Comparison of ENCODE assay signal across 27 cellular contexts in the genomic region with DNA sequence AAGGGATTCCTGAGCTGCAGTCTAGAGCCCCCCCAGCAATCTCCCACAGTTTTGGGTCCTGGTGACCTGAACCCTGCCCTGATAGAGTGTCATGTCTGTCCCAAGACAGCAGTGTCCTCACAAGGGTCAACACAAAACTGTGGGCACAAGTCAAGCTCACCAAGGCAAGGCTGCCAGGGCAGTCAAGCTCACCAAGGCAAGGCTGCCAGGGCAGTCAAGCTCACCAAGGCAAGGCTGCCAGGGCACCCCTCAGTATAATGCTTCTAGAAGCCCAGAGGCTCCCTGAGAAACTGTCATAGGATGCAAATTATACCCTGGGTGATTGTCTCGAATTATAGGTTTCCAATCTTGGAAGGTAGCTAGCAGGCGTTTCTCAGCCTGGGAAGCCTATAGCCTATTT.
A peak's percentile ranks its signal among the peaks of the same experiment; 100 is the strongest.
DNase-seq lines count a peak whose midpoint lies in the region; ATAC-seq, FAIRE-seq and TF ChIP-seq lines count a peak whose summit lies in the region.
"Had no signal": no experiment of that assay in that cellular context is flagged by ENCODE, and none has a peak within 500 bp of the region (broad histone marks: within the 10 kb centered on the region; RNA-seq: fewer than 3 reads in every experiment).

No MANE protein-coding gene starts in this region.

- TF ChIP-seq RAD21 in A549 (conservative IDR thresholded peaks at IDR 0.05 in 1 of 2, IDR thresholded peaks at IDR 0.05 in 1 of 2), result no peak

- peaks cover 15% of the 10 kb centered on the region for H3K4me1 Mint-ChIP-seq in astrocyte (ENCODE audit: low read depth, unreplicated experiment)
- peaks cover 67% of the 10 kb centered on the region for H3K4me1 Mint-ChIP-seq in activated CD4-positive, alpha-beta memory T cell treated with anti-CD3 and anti-CD28 coated beads, Interleukin-2, amount 10 ng/mL, durations not matched to agents 7 days and 5 days

- peak overlapping the region; percentile 73 for H3K27ac Mint-ChIP-seq in astrocyte (ENCODE audit: unreplicated experiment)
- H3K27ac Mint-ChIP-seq in activated CD4-positive, alpha-beta memory T cell treated with anti-CD3 and anti-CD28 coated beads, Interleukin-2, amount 10 ng/mL, durations not matched to agents 7 days and 5 days, result no peak overlapping the region
- H3K27ac Mint-ChIP-seq: GM23338, H9 had no signal

- POLR2A ChIA-PET in A549 (lab: Yijun Ruan, JAX) (no interaction called here), HEK293 (lab: Yijun Ruan, JAX) (interaction anchor here (0.6 kb wide), 1 partner anchor 1615 kb away, joined by 5 read pairs; no protein-coding TSS in a partner anchor)
- POLR2A ChIA-PET in activated CD4-positive, alpha-beta memory T cell treated with anti-CD3 and anti-CD28 coated beads, Interleukin-2, amount 10 ng/mL, durations not matched to agents 7 days and 5 days (lab: Charles Lee), result interaction anchor here (1.2 kb wide), 1 partner anchor 12 kb away, joined by 3 read pairs; no protein-coding TSS in a partner anchor

- H3K27me3 Mint-ChIP-seq in astrocyte (ENCODE audit: low read depth, unreplicated experiment), result peaks cover 2% of the 10 kb centered on the region
- no peaks in the 10 kb centered on the region for H3K27me3 Mint-ChIP-seq in activated CD4-positive, alpha-beta memory T cell treated with anti-CD3 and anti-CD28 coated beads, Interleukin-2, amount 10 ng/mL, durations not matched to agents 7 days and 5 days

- no peaks in the 10 kb centered on the region for H3K36me3 ChIP-seq in HEK293 (ENCODE audit: control insufficient read depth in 2 of 2, insufficient read depth in 1 of 2, low read length in 2 of 2)
- no peaks in the 10 kb centered on the region for H3K36me3 ChIP-seq in astrocyte (ENCODE audit: insufficient read depth, low read length)
- H3K36me3 ChIP-seq in smooth muscle cell (ENCODE audit: low read depth), result no peaks in the 10 kb centered on the region
- H3K36me3 ChIP-seq: SJCRH30 had no signal

- intact Hi-C loops in posterior cingulate gyrus (cut with DNase I), result no loop called here

- H3K4me2 ChIP-seq in A549, result no peak overlapping the region
- no peak overlapping the region for H3K4me2 ChIP-seq in astrocyte (ENCODE audit: low read length)
- no peak overlapping the region for H3K4me2 ChIP-seq in smooth muscle cell
- H3K4me2 ChIP-seq: GM23338 had no signal

- FAIRE-seq in A549 (lab: Jason Lieb, UNC), result no peak
- no peak for FAIRE-seq in astrocyte (lab: Jason Lieb, UNC)
- FAIRE-seq: GM12892 had no signal

- no peak for DNase-seq in A549 (ENCODE audit: low read depth in 1 of 2, low spot score in 1 of 2)
- DNase-seq in astrocyte (ENCODE audit: low read depth), result no peak
- no peak for DNase-seq in smooth muscle cell (lab: John Stamatoyannopoulos, UW; ENCODE audit: unreplicated experiment)
- DNase-seq in posterior cingulate gyrus, result no peak
- no peak for DNase-seq in DMS153 (lab: John Stamatoyannopoulos, UW)
- no peak for DNase-seq in activated CD4-positive, alpha-beta memory T cell treated with anti-CD3 and anti-CD28 coated beads, Interleukin-2, amount 10 ng/mL, durations not matched to agents 7 days and 5 days
- DNase-seq: 8988T; AML-193; CD8-positive, alpha-beta memory T cell; DMS 273 treated with DMSO at 0.1 percent for 48 hours; DMS79 treated with DMSO at 0.1 percent for 48 hours; H9; HFFc6; KG1; MM.1S; NCI-H2029; NCI-H446; NCI-H524 treated with DMSO at 0.1 percent for 48 hours; NCI-H82; NK-92 treated with Interleukin-12 subunit alpha and Interleukin-12 subunit beta, amount 100 ng/mL, for 24 hours; SJCRH30 had no signal

- H3K79me2 ChIP-seq in astrocyte (ENCODE audit: insufficient read depth, low read length) (no peaks in the 10 kb centered on the region), smooth muscle cell (ENCODE audit: low read depth) (no peaks in the 10 kb centered on the region)

- H3K27me3 ChIP-seq in astrocyte (ENCODE audit: insufficient read depth, low read length) (no peaks in the 10 kb centered on the region), smooth muscle cell (ENCODE audit: low read depth) (no peaks in the 10 kb centered on the region)

- no peaks in the 10 kb centered on the region for H3K9me3 Mint-ChIP-seq in astrocyte (ENCODE audit: unreplicated experiment)
- no peaks in the 10 kb centered on the region for H3K9me3 Mint-ChIP-seq in activated CD4-positive, alpha-beta memory T cell treated with anti-CD3 and anti-CD28 coated beads, Interleukin-2, amount 10 ng/mL, durations not matched to agents 7 days and 5 days
- H3K9me3 Mint-ChIP-seq: CD8-positive, alpha-beta memory T cell; GM23338; H9; HFFc6 had no signal

- H3F3A ChIP-seq in smooth muscle cell (ENCODE audit: low read depth), result peaks cover 17% of the 10 kb centered on the region

- no peak for TF ChIP-seq CTCF in A549 (IDR thresholded peaks at IDR 0.05)
- no peak for TF ChIP-seq CTCF in HEK293 (tag by site-specific recombination; IDR thresholded peaks at IDR 0.05)
- no peak for TF ChIP-seq CTCF in astrocyte (IDR thresholded peaks at IDR 0.05; ENCODE audit: insufficient read depth, low read depth, low read length)
- no peak for TF ChIP-seq CTCF in smooth muscle cell (IDR thresholded peaks at IDR 0.05; ENCODE audit: borderline replicate concordance, insufficient read depth, poor library complexity, severe bottlenecking)

- no peak overlapping the region for H3K4me3 Mint-ChIP-seq in astrocyte (ENCODE audit: unreplicated experiment)
- no peak overlapping the region for H3K4me3 Mint-ChIP-seq in activated CD4-positive, alpha-beta memory T cell treated with anti-CD3 and anti-CD28 coated beads, Interleukin-2, amount 10 ng/mL, durations not matched to agents 7 days and 5 days
- H3K4me3 Mint-ChIP-seq: GM23338, H9, HFFc6 had no signal

- ATAC-seq in A549, result no peak
- ATAC-seq: GM23338, Right ventricle myocardium inferior, SK-N-SH treated with all-trans-retinoic acid at 6 μM for 48 hours had no signal

- H3K36me3 Mint-ChIP-seq in astrocyte (ENCODE audit: low read depth, unreplicated experiment), result peaks cover 13% of the 10 kb centered on the region
- H3K36me3 Mint-ChIP-seq in activated CD4-positive, alpha-beta memory T cell treated with anti-CD3 and anti-CD28 coated beads, Interleukin-2, amount 10 ng/mL, durations not matched to agents 7 days and 5 days (ENCODE audit: low read depth), result peaks cover 82% of the 10 kb centered on the region

- peaks cover 23% of the 10 kb centered on the region for H3K4me1 ChIP-seq in A549
- H3K4me1 ChIP-seq in HEK293 (ENCODE audit: control insufficient read depth, insufficient read depth, low read length), result no peaks in the 10 kb centered on the region
- H3K4me1 ChIP-seq in astrocyte (ENCODE audit: insufficient read depth, low read length), result no peaks in the 10 kb centered on the region
- H3K4me1 ChIP-seq in smooth muscle cell (ENCODE audit: low read depth), result peaks cover 4% of the 10 kb centered on the region
- H3K4me1 ChIP-seq: SJCRH30 had no signal

- H4K20me1 ChIP-seq in astrocyte (ENCODE audit: insufficient read depth, low read length), result no peaks in the 10 kb centered on the region
- H4K20me1 ChIP-seq in smooth muscle cell (ENCODE audit: low read depth), result no peaks in the 10 kb centered on the region

- H3K9ac ChIP-seq in astrocyte (ENCODE audit: low read length) (no peak overlapping the region), smooth muscle cell (ENCODE audit: low read depth) (no peak overlapping the region)

- H3K4me3 ChIP-seq in A549 (no peak overlapping the region), HEK293 (ENCODE audit: low read depth, low read length) (no peak overlapping the region), astrocyte (ENCODE audit: insufficient read depth, low read depth, low read length) (no peak overlapping the region), smooth muscle cell (no peak overlapping the region)
- H3K4me3 ChIP-seq: GM23338, SJCRH30 had no signal

- no peak for TF ChIP-seq EP300 in A549 (IDR thresholded peaks at IDR 0.05)

- no peaks in the 10 kb centered on the region for H3K9me3 ChIP-seq in A549
- no peaks in the 10 kb centered on the region for H3K9me3 ChIP-seq in HEK293 (ENCODE audit: control insufficient read depth, insufficient read depth, low read depth, low read length)
- H3K9me3 ChIP-seq in astrocyte (ENCODE audit: insufficient read depth, low read depth, low read length), result no peaks in the 10 kb centered on the region
- no peaks in the 10 kb centered on the region for H3K9me3 ChIP-seq in smooth muscle cell (replicated peaks; ENCODE audit: low read depth)
- H3K9me3 ChIP-seq: SJCRH30 had no signal

- no peak overlapping the region for H2AFZ ChIP-seq in astrocyte (ENCODE audit: low read depth, low read length)
- no peak overlapping the region for H2AFZ ChIP-seq in smooth muscle cell (ENCODE audit: low read depth)
- H2AFZ ChIP-seq: GM23338 had no signal

- H3K27ac ChIP-seq in A549 (peak overlapping the region; percentile 47 to 78), HEK293 (ENCODE audit: extremely low read depth, low read depth, low read length) (no peak overlapping the region), astrocyte (ENCODE audit: low read depth, low read length) (no peak overlapping the region), smooth muscle cell (ENCODE audit: low read depth) (peak overlapping the region; percentile 2)
- H3K27ac ChIP-seq: C4-2B, SJCRH30 had no signal

- no peak for TF ChIP-seq POLR2A in A549 (IDR thresholded peaks at IDR 0.05; ENCODE audit: low read length)

- WGBS in A549 (ENCODE audit: missing lambda C conversion rate), result 73% methylated on average over 2 of the region's 2 CpGs
- 93% methylated on average over 2 of the region's 2 CpGs for WGBS in smooth muscle cell (ENCODE audit: low lambda C conversion rate)

- CTCF ChIA-PET in A549 (lab: Yijun Ruan, JAX), result interaction anchor here (0.8 to 2.0 kb wide), 2 partner anchors 13 to 48 kb away, joined by 5 to 6 read pairs; no protein-coding TSS in a partner anchor
- CTCF ChIA-PET in HEK293 (lab: Yijun Ruan, JAX), result interaction anchor here (0.6 to 0.7 kb wide), 3 partner anchors 84 to 578 kb away, joined by 3 read pairs; no protein-coding TSS in a partner anchor
- CTCF ChIA-PET in activated CD4-positive, alpha-beta memory T cell treated with anti-CD3 and anti-CD28 coated beads, Interleukin-2, amount 10 ng/mL, durations not matched to agents 7 days and 5 days (lab: Charles Lee), result interaction anchor here (1.0 kb wide), 2 partner anchors 48 to 93 kb away, joined by 3 to 4 read pairs; no protein-coding TSS in a partner anchor

TF ChIP-seq in A549, 52 proteins besides CTCF, POLR2A, EP300 and RAD21 (continues in another document):
- TF ChIP-seq FOSB (CRISPR knock-in tag; IDR thresholded peaks at IDR 0.05) (no peak), ZSCAN20 (CRISPR knock-in tag; IDR thresholded peaks at IDR 0.05) (no peak), CBX8 (IDR thresholded peaks at IDR 0.05) (no peak)

TF ChIP-seq in HEK293, 187 proteins besides CTCF, POLR2A, EP300 and RAD21:
- TF ChIP-seq ZSCAN30 (tag by site-specific recombination; IDR thresholded peaks at IDR 0.05) (no peak), SP7 (tag by site-specific recombination; IDR thresholded peaks at IDR 0.05) (0 out of 2 replicates have a peak, but pooled peaks have one; percentile 14)

Comparison
In these comparisons a context has a peak if more than half of its experiments do, and no peak if none do; other contexts are left out.
1. H3K27ac ChIP-seq: peak in A549 (2 of 2) and smooth muscle cell (single experiment); none in HEK293 (single experiment) and astrocyte (single experiment).